Comparison of ENCODE assay signal across 8 cellular contexts in the genomic region with DNA sequence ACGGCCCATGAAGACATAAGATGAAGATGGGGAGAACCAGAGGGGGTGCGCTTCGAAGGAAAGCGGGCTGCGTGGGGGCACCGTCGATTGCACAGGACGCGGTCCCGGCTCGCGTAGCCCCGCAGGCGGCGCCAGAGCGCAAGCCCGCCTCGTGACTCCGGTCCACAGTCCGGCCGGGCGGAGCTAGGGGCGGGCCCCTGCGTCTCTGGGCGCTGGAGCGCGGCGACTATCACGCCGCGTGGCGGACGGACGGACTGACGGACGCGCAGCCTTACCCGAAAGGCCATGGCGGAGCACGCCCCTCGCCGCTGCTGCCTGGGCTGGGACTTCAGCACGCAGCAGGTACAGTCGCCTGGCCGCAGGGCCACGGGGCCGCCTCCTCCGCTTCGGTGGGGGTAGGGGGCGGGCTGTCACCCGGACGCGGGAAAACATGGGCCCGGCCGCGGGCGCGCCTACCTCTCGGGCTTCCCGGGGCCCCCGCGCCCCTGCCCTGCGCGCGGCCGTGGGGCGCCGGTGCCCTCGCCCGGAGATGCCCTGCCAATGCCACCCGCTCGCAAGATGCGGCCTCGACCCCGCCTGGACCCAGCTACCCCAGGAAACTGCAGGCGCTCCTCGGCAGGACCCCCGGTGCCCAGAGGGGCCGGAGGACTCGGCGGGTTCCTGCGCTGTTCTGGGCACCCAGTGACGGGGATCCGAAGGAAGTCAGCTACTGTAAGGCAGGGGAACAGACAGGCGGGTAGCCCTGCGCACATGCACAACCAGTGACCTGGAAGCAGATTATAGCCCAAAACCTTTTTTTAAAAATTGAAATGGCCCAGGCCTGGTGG. TPM values are rescaled to one million over a fixed set of nuclear protein-coding genes. Genes with fewer than 3 reads are reported as not detected.
DNase-seq lines count a peak whose midpoint lies in the region; ATAC-seq and TF ChIP-seq lines count a peak whose summit lies in the region.

A gene (plus strand): TSS at position 202 of the 827 bp plus-strand sequence. CDS start 84 bp downstream, at position 286.

- peak; percentile 98 for ATAC-seq in GM19463 (IDR thresholded peaks at IDR 0.05; ENCODE audit: unreplicated experiment)
- ATAC-seq in Panc1: peak; percentile 98
- peak; percentile 99 for ATAC-seq in stimulated activated naive CD8-positive, alpha-beta T cell treated with anti-CD3 and anti-CD28 coated beads, Interleukin-15, Interleukin-2, amounts not matched to agents 100 U/mL and 50 U/mL, for 24 hours

- TF ChIP-seq CTCF in Panc1 (IDR thresholded peaks at IDR 0.05) (peak; percentile 91), fibroblast of pulmonary artery (IDR thresholded peaks at IDR 0.05; ENCODE audit: low read length, missing control alignments) (peak; percentile 52), nephron (IDR thresholded peaks at IDR 0.05; ENCODE audit: unreplicated experiment in 3 of 3) (peak; percentile 81 to 86 (median 84))

- H3K9me3 ChIP-seq in Panc1 (ENCODE audit: control insufficient read depth, insufficient read depth, low read depth, low read length): no peaks in the 10 kb centered on the region

- H3K36me3 Mint-ChIP-seq in nephron (ENCODE audit: low read depth): peaks cover 7% of the 10 kb centered on the region

- DNase-seq in DMS 273 (lab: John Stamatoyannopoulos, UW; ENCODE audit: unreplicated experiment) (peak; percentile 91), HK-2 (ENCODE audit: unreplicated experiment) (peak; percentile 83), Panc1 (ENCODE audit: low read depth, low spot score) (peak; percentile 36), activated T-helper 1 cell treated with Interleukin-2 at 50 U/mL for 16 hours (ENCODE audit: low read depth) (peak; percentile 51), fibroblast of pulmonary artery (ENCODE audit: low read depth) (peak; percentile 82)
- peak; percentile 87 for DNase-seq in stimulated activated naive CD8-positive, alpha-beta T cell treated with anti-CD3 and anti-CD28 coated beads, Interleukin-15, Interleukin-2, amounts not matched to agents 100 U/mL and 50 U/mL, for 24 hours

- peak within 1 kb of the TSS; percentile 84 to 90 (median 89) for H3K4me3 Mint-ChIP-seq in nephron

- peaks cover 4% of the 10 kb centered on the region for H3K9me3 Mint-ChIP-seq in nephron

- CTCF ChIA-PET in Panc1 (lab: Charles Lee): interaction anchor here (2.1 kb wide), 1 partner anchor 133 kb away, joined by 8 read pairs; no protein-coding TSS in a partner anchor

- H3K4me1 ChIP-seq in Panc1 (ENCODE audit: control insufficient read depth, insufficient read depth, low read length): no peaks in the 10 kb centered on the region

- peak within 1 kb of the TSS; percentile 67 to 71 for H3K4me3 ChIP-seq in Panc1 (ENCODE audit: low read depth in 2 of 2, low read length in 2 of 2)
- H3K4me3 ChIP-seq in fibroblast of pulmonary artery (replicated peaks; ENCODE audit: low read depth, low read length): peak within 1 kb of the TSS; percentile 71

- in situ Hi-C loops in Panc1 (cut with HindIII; ENCODE audit: low pct_unique_long_range_greater_than_20kb, low sequenced_read_pairs): no loop called here

- no peaks in the 10 kb centered on the region for H3K4me1 Mint-ChIP-seq in nephron

- BruUV-seq in Panc1 (replicated peaks; lab: Mats Ljungman, UMichigan): no TSS peak

- POLR2A ChIA-PET in Panc1 (lab: Charles Lee): no interaction called here

- H3K36me3 ChIP-seq in Panc1 (ENCODE audit: control insufficient read depth, insufficient read depth, low read length): no peaks in the 10 kb centered on the region

- H3K27me3 Mint-ChIP-seq in nephron (ENCODE audit: low read depth): peaks cover 17% of the 10 kb centered on the region

- peak within 1 kb of the TSS; percentile 71 for H3K27ac ChIP-seq in Panc1 (ENCODE audit: low read length)

- intact Hi-C loops in Panc1 (cut with micrococcal nuclease; ENCODE audit: unreplicated experiment): loop anchor here (2.0 kb wide), 1 partner anchor 134 kb away; no protein-coding TSS in a partner anchor

- no peaks in the 10 kb centered on the region for H3K27me3 ChIP-seq in Panc1 (ENCODE audit: control insufficient read depth, insufficient read depth, low read length)

- H3K27ac Mint-ChIP-seq in nephron: peak within 1 kb of the TSS in 1 of 3 experiments; percentile 63

RNA-seq across cellular contexts. Expression of the gene that starts here (rescaled TPM):
- 6.6 TPM for total RNA-seq in Panc1 (2021; ENCODE audit: unreplicated experiment)
- 4.8 TPM for polyA plus RNA-seq in Panc1 (2012; ENCODE audit: insufficient read length)

Comparison
In these comparisons a context has a peak if more than half of its experiments do, and no peak if none do; other contexts are left out.
1. Peak in every context shown above with its lines: DNase-seq, ATAC-seq, H3K4me3 ChIP-seq and H3K27ac ChIP-seq.
2. DNase-seq: peak in every context shown above with its lines; median percentile 91 in DMS 273; 87 in stimulated activated naive CD8-positive, alpha-beta T cell treated with anti-CD3 and anti-CD28 coated beads, Interleukin-15, Interleukin-2, amounts not matched to agents 100 U/mL and 50 U/mL, for 24 hours; 83 in HK-2; 82 in fibroblast of pulmonary artery; 51 in activated T-helper 1 cell treated with Interleukin-2 at 50 U/mL for 16 hours; 36 in Panc1.